ENCODE assay signal across 29 cellular contexts in genomic region chr7:148035950-148036349, GRCh38.
"Had no signal": no experiment of that assay in that cellular context is flagged by ENCODE, and none has a peak within 500 bp of the region (broad histone marks: within the 10 kb centered on the region; RNA-seq: fewer than 3 reads in every experiment).

No MANE protein-coding gene starts in this region.

- H3K4me1 ChIP-seq: ascending aorta, breast epithelium had no signal

- H3K36me3 ChIP-seq: ascending aorta, brain microvascular endothelial cell, breast epithelium had no signal

- H3K9me3 ChIP-seq: ascending aorta, breast epithelium had no signal

- DNase-seq: activated B cell treated with CpG ODN at 0.5 μM for 24 hours; activated CD4-positive, alpha-beta memory T cell treated with anti-CD3 and anti-CD28 coated beads for 36 hours; activated CD4-positive, alpha-beta T cell treated with anti-CD3 and anti-CD28 coated beads for 4 hours; activated CD4-positive, alpha-beta T cell treated with anti-CD3 and anti-CD28 coated beads, Interleukin-2, amount 10 ng/mL, durations not matched to agents 24 days and 14 days; activated CD4-positive, alpha-beta T cell treated with anti-CD3 and anti-CD28 coated beads, Interleukin-2, amount 50 U/mL, for 1 hour; activated CD4-positive, alpha-beta T cell treated with anti-CD3 and anti-CD28 coated beads, Interleukin-2, amount 50 U/mL, for 4 hours; activated CD4-positive, CD25-positive, alpha-beta regulatory T cell treated with anti-CD3 and anti-CD28 coated beads, Interleukin-2, amount 50 U/mL, for 72 hours; activated CD8-positive, alpha-beta memory T cell treated with anti-CD3 and anti-CD28 coated beads, Interleukin-2, amount 50 U/mL, for 4 hours; activated CD8-positive, alpha-beta T cell treated with anti-CD3 and anti-CD28 coated beads for 36 hours; activated gamma-delta T cell; activated naive CD4-positive, alpha-beta T cell treated with anti-CD3 and anti-CD28 coated beads, Interleukin-2, amount 10 ng/mL, durations not matched to agents 7 days and 5 days; activated naive CD4-positive, alpha-beta T cell treated with Interleukin-2 at 50 U/mL for 16 hours; activated naive CD8-positive, alpha-beta T cell treated with anti-CD3 and anti-CD28 coated beads, Interleukin-2, amount 10 ng/mL, durations not matched to agents 7 days and 5 days; activated naive CD8-positive, alpha-beta T cell treated with anti-CD3 and anti-CD28 coated beads, Interleukin-2, amount 50 U/mL, for 24 hours; activated T-cell treated with anti-CD3 and anti-CD28 coated beads for 4 hours; activated T-cell treated with anti-CD3 and anti-CD28 coated beads, Interleukin-2, amount 50 U/mL, for 1 hour; activated T-cell treated with anti-CD3 and anti-CD28 coated beads, Interleukin-2, amount 50 U/mL, for 4 hours; activated T-cell treated with anti-CD3 and anti-CD28 coated beads, Interleukin-2, amount 50 U/mL, for 72 hours; amygdala; anterior cingulate cortex; brain microvascular endothelial cell; central memory CD4-positive, alpha-beta T cell; T-helper 1 cell; T-helper 2 cell; T-helper 9 cell had no signal

- H3K27me3 ChIP-seq: ascending aorta, brain microvascular endothelial cell had no signal

- H3K4me3 ChIP-seq: ascending aorta, breast epithelium had no signal

- H3K27ac ChIP-seq: ascending aorta, brain microvascular endothelial cell, breast epithelium, VCaP had no signal

- ATAC-seq: activated CD8-positive, alpha-beta T cell treated with anti-CD3 and anti-CD28 coated beads for 36 hours; activated naive CD8-positive, alpha-beta T cell treated with anti-CD3 and anti-CD28 coated beads, Interleukin-2, amount 50 U/mL, for 24 hours; activated T-cell treated with anti-CD3 and anti-CD28 coated beads, Interleukin-2, amount 50 U/mL, for 4 hours; activated T-cell treated with anti-CD3 and anti-CD28 coated beads, Interleukin-2, amount 50 U/mL, for 72 hours; activated T-helper 17 cell treated with anti-CD3 and anti-CD28 coated beads, Interleukin-2, amount 50 U/mL, for 72 hours had no signal
